In the genomic region with DNA sequence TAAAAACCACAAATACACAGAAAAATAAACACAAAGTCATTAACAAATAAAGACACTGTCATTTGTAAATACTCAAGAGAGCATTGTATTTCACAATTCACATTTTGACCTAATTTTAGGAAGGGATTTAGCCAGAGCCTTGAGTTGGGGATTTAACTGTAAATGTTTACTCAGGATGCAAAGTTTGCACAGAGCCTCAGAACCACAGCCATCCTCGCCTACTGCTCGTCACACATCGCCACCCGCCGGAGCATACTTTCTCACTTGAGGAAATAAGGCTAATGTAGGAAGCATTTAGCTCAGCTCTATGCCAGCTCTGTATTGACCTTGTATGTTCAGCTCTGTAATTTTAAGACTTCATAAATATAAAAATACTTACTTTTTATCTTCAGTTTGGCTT, we compare ENCODE assay signal across 22 cellular contexts.
A peak's percentile ranks its signal among the peaks of the same experiment; 100 is the strongest.
DNase-seq lines count a peak whose midpoint lies in the region; ATAC-seq lines count a peak whose summit lies in the region.
"Had no signal": no experiment of that assay in that cellular context is flagged by ENCODE, and none has a peak within 500 bp of the region (broad histone marks: within the 10 kb centered on the region; RNA-seq: fewer than 3 reads in every experiment).

No MANE protein-coding gene starts in this region.

- no peak overlapping the region for H3K4me3 Mint-ChIP-seq in activated CD4-positive, alpha-beta T cell treated with anti-CD3 and anti-CD28 coated beads, Interleukin-2, amount 10 ng/mL, durations not matched to agents 7 days and 5 days
- H3K4me3 Mint-ChIP-seq: activated CD4-positive, alpha-beta T cell treated with anti-CD3 and anti-CD28 coated beads, Interleukin-2, amount 10 ng/mL, durations not matched to agents 24 days and 14 days had no signal

- POLR2A ChIA-PET in activated CD4-positive, alpha-beta T cell treated with anti-CD3 and anti-CD28 coated beads, Interleukin-2, amount 10 ng/mL, durations not matched to agents 7 days and 5 days (lab: Charles Lee) = no interaction called here

- no peak overlapping the region for H3K4me3 ChIP-seq in effector memory CD4-positive, alpha-beta T cell (ENCODE audit: insufficient read depth, low read depth, low read length, poor library complexity, severe bottlenecking)
- H3K4me3 ChIP-seq: adrenal gland, smooth muscle cell, stomach, upper lobe of left lung had no signal

- DNase-seq in NCI-H1092 treated with DMSO at 0.1 percent for 48 hours (lab: John Stamatoyannopoulos, UW) (peak; percentile 33), NCI-H1092 (lab: John Stamatoyannopoulos, UW) (no peak), NCI-H345 (lab: John Stamatoyannopoulos, UW) (peak; percentile 80), fibroblast of gingiva (ENCODE audit: low read depth) (peak; percentile 74), renal cortical epithelial cell (ENCODE audit: low read depth) (peak; percentile 3)
- no peak for DNase-seq in activated CD4-positive, alpha-beta T cell treated with anti-CD3 and anti-CD28 coated beads, Interleukin-2, amount 10 ng/mL, durations not matched to agents 7 days and 5 days
- DNase-seq in effector memory CD4-positive, alpha-beta T cell = no peak
- DNase-seq: activated CD4-positive, alpha-beta T cell treated with anti-CD3 and anti-CD28 coated beads, Interleukin-2, amount 10 ng/mL, durations not matched to agents 24 days and 14 days; activated CD8-positive, alpha-beta memory T cell treated with anti-CD3 and anti-CD28 coated beads, Interleukin-2, amount 50 U/mL, for 4 hours; activated effector memory CD4-positive, alpha-beta T cell treated with anti-CD3 and anti-CD28 coated beads, Interleukin-2, amount 50 U/mL, for 16 hours; AML-193; cortex of kidney; head of caudate nucleus; NCI-H1694 treated with DMSO at 0.1 percent for 48 hours; SIG-M5; stimulated activated CD4-positive, alpha-beta T cell treated with anti-CD3 and anti-CD28 coated beads, Interleukin-4, amount 100 ng/mL, for 4 hours; stomach; upper lobe of left lung had no signal

- ATAC-seq in GM18907 (IDR thresholded peaks at IDR 0.05; ENCODE audit: unreplicated experiment) = no peak

- H3K9me3 Mint-ChIP-seq in activated CD4-positive, alpha-beta T cell treated with anti-CD3 and anti-CD28 coated beads, Interleukin-2, amount 10 ng/mL, durations not matched to agents 7 days and 5 days = no peaks in the 10 kb centered on the region
- H3K9me3 Mint-ChIP-seq: activated CD4-positive, alpha-beta T cell treated with anti-CD3 and anti-CD28 coated beads, Interleukin-2, amount 10 ng/mL, durations not matched to agents 24 days and 14 days had no signal

- H3K27me3 Mint-ChIP-seq in activated CD4-positive, alpha-beta T cell treated with anti-CD3 and anti-CD28 coated beads, Interleukin-2, amount 10 ng/mL, durations not matched to agents 7 days and 5 days = no peaks in the 10 kb centered on the region
- H3K27me3 Mint-ChIP-seq: activated CD4-positive, alpha-beta T cell treated with anti-CD3 and anti-CD28 coated beads, Interleukin-2, amount 10 ng/mL, durations not matched to agents 24 days and 14 days had no signal

- no peaks in the 10 kb centered on the region for H3K4me1 Mint-ChIP-seq in activated CD4-positive, alpha-beta T cell treated with anti-CD3 and anti-CD28 coated beads, Interleukin-2, amount 10 ng/mL, durations not matched to agents 7 days and 5 days
- H3K4me1 Mint-ChIP-seq: activated CD4-positive, alpha-beta T cell treated with anti-CD3 and anti-CD28 coated beads, Interleukin-2, amount 10 ng/mL, durations not matched to agents 24 days and 14 days had no signal

- CTCF ChIA-PET in activated CD4-positive, alpha-beta T cell treated with anti-CD3 and anti-CD28 coated beads, Interleukin-2, amount 10 ng/mL, durations not matched to agents 7 days and 5 days (lab: Charles Lee) = no interaction called here

- no peaks in the 10 kb centered on the region for H3K9me3 ChIP-seq in effector memory CD4-positive, alpha-beta T cell (ENCODE audit: control insufficient read depth, low read length)
- H3K9me3 ChIP-seq: adrenal gland, stomach, upper lobe of left lung had no signal

- H3K36me3 ChIP-seq in effector memory CD4-positive, alpha-beta T cell (ENCODE audit: control insufficient read depth, insufficient read depth, low read length) = no peaks in the 10 kb centered on the region
- H3K36me3 ChIP-seq: adrenal gland, stomach, upper lobe of left lung had no signal

- H3K27me3 ChIP-seq in effector memory CD4-positive, alpha-beta T cell (replicated peaks; ENCODE audit: control insufficient read depth, insufficient read depth, low read length, poor library complexity, severe bottlenecking) = no peaks in the 10 kb centered on the region
- H3K27me3 ChIP-seq: adrenal gland, stomach, upper lobe of left lung had no signal

- H3K36me3 Mint-ChIP-seq in activated CD4-positive, alpha-beta T cell treated with anti-CD3 and anti-CD28 coated beads, Interleukin-2, amount 10 ng/mL, durations not matched to agents 7 days and 5 days (ENCODE audit: low read depth) = no peaks in the 10 kb centered on the region

- no peak overlapping the region for H3K27ac Mint-ChIP-seq in activated CD4-positive, alpha-beta T cell treated with anti-CD3 and anti-CD28 coated beads, Interleukin-2, amount 10 ng/mL, durations not matched to agents 7 days and 5 days
- H3K27ac Mint-ChIP-seq: activated CD4-positive, alpha-beta T cell treated with anti-CD3 and anti-CD28 coated beads, Interleukin-2, amount 10 ng/mL, durations not matched to agents 24 days and 14 days had no signal

- no peaks in the 10 kb centered on the region for H3K4me1 ChIP-seq in effector memory CD4-positive, alpha-beta T cell (ENCODE audit: control insufficient read depth, insufficient read depth, low read length, poor library complexity, severe bottlenecking)
- H3K4me1 ChIP-seq: stomach, upper lobe of left lung had no signal

- H3K27ac ChIP-seq in effector memory CD4-positive, alpha-beta T cell (ENCODE audit: insufficient read depth, low read length, poor library complexity, severe bottlenecking) = no peak overlapping the region
- H3K27ac ChIP-seq: 22Rv1, adrenal gland, stomach, upper lobe of left lung had no signal

Comparison
In these comparisons a context has a peak if more than half of its experiments do, and no peak if none do; other contexts are left out.
1. DNase-seq: peak in NCI-H1092 treated with DMSO at 0.1 percent for 48 hours (single experiment), NCI-H345 (single experiment), fibroblast of gingiva (single experiment) and renal cortical epithelial cell (single experiment); none in NCI-H1092 (single experiment), activated CD4-positive, alpha-beta T cell treated with anti-CD3 and anti-CD28 coated beads, Interleukin-2, amount 10 ng/mL, durations not matched to agents 7 days and 5 days (single experiment) and effector memory CD4-positive, alpha-beta T cell (0 of 3).